ENCODE assay signal across 8 cellular contexts in genomic region chr17:47315451-47316266, GRCh38. TPM values are rescaled to one million over a fixed set of nuclear protein-coding genes. Genes with fewer than 3 reads are reported as not detected.
A peak's percentile ranks its signal among the peaks of the same experiment; 100 is the strongest.
DNase-seq lines count a peak whose midpoint lies in the region; ATAC-seq and TF ChIP-seq lines count a peak whose summit lies in the region.

No MANE protein-coding gene starts in this region.

- 0 out of 4 replicates have a peak, but pooled peaks cover 0 to under 1% of the 10 kb centered on the region in 2 experiments for H3K9me3 ChIP-seq in HCT116 (ENCODE audit: control insufficient read depth in 1 of 2, insufficient read depth in 1 of 2, low read depth in 1 of 2, low read length in 2 of 2)
- H3K9me3 ChIP-seq in neuronal stem cell (replicated peaks in 1 of 2; ENCODE audit: control insufficient read depth in 2 of 2, insufficient read depth in 1 of 2, low read depth in 1 of 2, low read length in 2 of 2), result no peaks in the 10 kb centered on the region

- no peak overlapping the region for H3K23ac ChIP-seq in neuronal stem cell (ENCODE audit: low read depth, low read length, poor library complexity)

- H4K8ac ChIP-seq in neuronal stem cell (ENCODE audit: low read depth, low read length), result no peak overlapping the region

- H3K14ac ChIP-seq in neuronal stem cell (ENCODE audit: low read length), result no peak overlapping the region

- H2BK120ac ChIP-seq in neuronal stem cell (ENCODE audit: low read depth, low read length), result no peak overlapping the region

- H3K18ac ChIP-seq in neuronal stem cell (ENCODE audit: low read length), result no peak overlapping the region

- H4K91ac ChIP-seq in neuronal stem cell (ENCODE audit: low read depth, low read length, poor library complexity), result no peak overlapping the region

- no peaks in the 10 kb centered on the region for H3K79me2 ChIP-seq in HCT116 (ENCODE audit: insufficient read depth, low read length)

- POLR2A ChIA-PET in HCT116 (lab: Charles Lee), result interaction anchor here (1.4 kb wide), 1 partner anchor 9 kb away, joined by 3 read pairs; no protein-coding TSS in a partner anchor
- POLR2A ChIA-PET in activated CD4-positive, alpha-beta T cell treated with anti-CD3 and anti-CD28 coated beads, Interleukin-2, amount 10 ng/mL, durations not matched to agents 7 days and 5 days (lab: Charles Lee), result no interaction called here

- H2AK5ac ChIP-seq in neuronal stem cell (ENCODE audit: low read depth, low read length), result no peak overlapping the region

- RAD21 ChIA-PET in HCT116 (lab: Charles Lee; ENCODE audit: low non-redundant PET in 1 of 2, low total read pairs in 2 of 2, uncharacterized antibody in 2 of 2, unreplicated experiment in 2 of 2), result interaction anchor here in 1 of 2 experiments (0.6 kb wide), 1 partner anchor 85 kb away, joined by 3 read pairs; no protein-coding TSS in a partner anchor

- H3K4me1 Mint-ChIP-seq in activated CD4-positive, alpha-beta T cell treated with anti-CD3 and anti-CD28 coated beads, Interleukin-2, amount 10 ng/mL, durations not matched to agents 7 days and 5 days, result peaks cover 2% of the 10 kb centered on the region

- ATAC-seq in HCT116 (peak; percentile 97), foreskin keratinocyte (peak; percentile 62), HG03521 (IDR thresholded peaks at IDR 0.05; ENCODE audit: unreplicated experiment) (no peak), GM19035 (IDR thresholded peaks at IDR 0.05; ENCODE audit: unreplicated experiment) (no peak)

- no peak overlapping the region for H3K4ac ChIP-seq in neuronal stem cell (ENCODE audit: low read length)

- H3K4me1 ChIP-seq in HCT116 (ENCODE audit: control insufficient read depth in 1 of 2, insufficient read depth in 2 of 2, low read length in 2 of 2), result peaks cover 0 to 4% of the 10 kb centered on the region in 2 experiments; a peak in 1 of 4 replicates
- H3K4me1 ChIP-seq in foreskin keratinocyte, result peaks cover 13% of the 10 kb centered on the region
- H3K4me1 ChIP-seq in neuronal stem cell (ENCODE audit: control insufficient read depth in 2 of 2, insufficient read depth in 1 of 2, low read depth in 1 of 2, low read length in 2 of 2), result peaks cover 2 to 5% of the 10 kb centered on the region in 2 donors

- H3K9ac ChIP-seq in HCT116 (ENCODE audit: low read length), result no peak overlapping the region
- no peak overlapping the region for H3K9ac ChIP-seq in neuronal stem cell (ENCODE audit: low read depth, low read length, poor library complexity)

- H3K27ac ChIP-seq in HCT116 (ENCODE audit: low read depth, low read length), result no peak overlapping the region
- H3K27ac ChIP-seq in foreskin keratinocyte, result no peak overlapping the region
- H3K27ac ChIP-seq in neuronal stem cell (replicated peaks; ENCODE audit: low read length), result no peak overlapping the region

- TF ChIP-seq RAD21 in HCT116 (IDR thresholded peaks at IDR 0.05; ENCODE audit: low read depth), result peak; percentile 98

- TF ChIP-seq POLR2A in HCT116 (IDR thresholded peaks at IDR 0.05; ENCODE audit: borderline replicate concordance, extremely low read depth, insufficient read depth, insufficient read length), result no peak

- H3K9me2 ChIP-seq in HCT116 (ENCODE audit: insufficient read depth), result no peaks in the 10 kb centered on the region

- H3K36me3 ChIP-seq in HCT116 (ENCODE audit: control insufficient read depth in 1 of 2, insufficient read depth in 2 of 2, low read length in 2 of 2), result no peaks in the 10 kb centered on the region
- H3K36me3 ChIP-seq in neuronal stem cell (replicated peaks in 1 of 2; ENCODE audit: control insufficient read depth in 2 of 2, insufficient read depth in 2 of 2, low read length in 2 of 2), result no peaks in the 10 kb centered on the region

- no CpG with 5 or more reads among the region's 7 CpGs for WGBS in neuronal stem cell (ENCODE audit: extremely low coverage in 2 of 2, insufficient read length in 2 of 2, insufficient replicate concordance in 1 of 2), 2 donors

- H3K9me3 Mint-ChIP-seq in activated CD4-positive, alpha-beta T cell treated with anti-CD3 and anti-CD28 coated beads, Interleukin-2, amount 10 ng/mL, durations not matched to agents 7 days and 5 days, result no peaks in the 10 kb centered on the region

- H2BK12ac ChIP-seq in neuronal stem cell (ENCODE audit: low read length), result no peak overlapping the region

- peak; percentile 81 to 98 (median 96) for TF ChIP-seq CTCF in HCT116 (IDR thresholded peaks at IDR 0.05 in 2 of 3, conservative IDR thresholded peaks at IDR 0.05 in 1 of 3; ENCODE audit: borderline replicate concordance in 1 of 3, insufficient read depth in 1 of 3, low read depth in 2 of 3, low read length in 2 of 3)
- TF ChIP-seq CTCF in foreskin keratinocyte (conservative IDR thresholded peaks at IDR 0.05), result peak; percentile 96

- no peaks in the 10 kb centered on the region for H3K79me1 ChIP-seq in neuronal stem cell (ENCODE audit: low read depth, low read length)

- no peak overlapping the region for H2BK5ac ChIP-seq in neuronal stem cell (ENCODE audit: low read length)

- no TSS peak for BruUV-seq in HCT116 (replicated peaks; lab: Mats Ljungman, UMichigan)

- H3K4me2 ChIP-seq in HCT116 (ENCODE audit: low read length) (peak overlapping the region; percentile 5; the same call in 1 of the 2 replicates), neuronal stem cell (ENCODE audit: insufficient read depth, low read length, poor library complexity, severe bottlenecking) (no peak overlapping the region)

- H2AFZ ChIP-seq in HCT116 (ENCODE audit: low read depth, low read length, poor library complexity, severe bottlenecking) (peak overlapping the region; percentile 21), neuronal stem cell (ENCODE audit: low read length) (no peak overlapping the region)

- intact Hi-C loops in HCT116 (cut with micrococcal nuclease), result loop anchor here (1.0 to 10.0 kb wide), 5 partner anchors 86 to 374 kb away; no protein-coding TSS in a partner anchor

- no peak overlapping the region for H3K4me3 Mint-ChIP-seq in activated CD4-positive, alpha-beta T cell treated with anti-CD3 and anti-CD28 coated beads, Interleukin-2, amount 10 ng/mL, durations not matched to agents 7 days and 5 days

- no peak overlapping the region for H3K27ac Mint-ChIP-seq in activated CD4-positive, alpha-beta T cell treated with anti-CD3 and anti-CD28 coated beads, Interleukin-2, amount 10 ng/mL, durations not matched to agents 7 days and 5 days

- DNase-seq in COR-L47 (lab: John Stamatoyannopoulos, UW) (peak; percentile 71), HCT116 (ENCODE audit: low read depth, low spot score) (peak; percentile 74), NCI-H226 (peak; percentile 63), foreskin keratinocyte (peak; percentile 68 to 85), neuronal stem cell (ENCODE audit: low spot score) (peak; percentile 24)
- DNase-seq in activated CD4-positive, alpha-beta T cell treated with anti-CD3 and anti-CD28 coated beads, Interleukin-2, amount 10 ng/mL, durations not matched to agents 7 days and 5 days, result peak; percentile 36

- H3K27me3 ChIP-seq in HCT116 (ENCODE audit: insufficient read depth, low read length), result no peaks in the 10 kb centered on the region
- no peaks in the 10 kb centered on the region for H3K27me3 ChIP-seq in foreskin keratinocyte
- no peaks in the 10 kb centered on the region for H3K27me3 ChIP-seq in neuronal stem cell (ENCODE audit: control insufficient read depth in 3 of 3, insufficient read depth in 3 of 3, low read depth in 1 of 3, low read length in 3 of 3)

- H4K20me1 ChIP-seq in HCT116 (ENCODE audit: insufficient read depth), result no peaks in the 10 kb centered on the region

- CTCF ChIA-PET in HCT116 (lab: Charles Lee), result interaction anchor here (0.7 to 2.0 kb wide), 16 partner anchors 10 to 375 kb away, joined by 3 to 19 read pairs (median 4); partner anchors contain the start of gene CDC27
- CTCF ChIA-PET in activated CD4-positive, alpha-beta T cell treated with anti-CD3 and anti-CD28 coated beads, Interleukin-2, amount 10 ng/mL, durations not matched to agents 7 days and 5 days (lab: Charles Lee), result interaction anchor here (0.6 to 2.2 kb wide), 8 partner anchors 14 to 123 kb away, joined by 3 to 7 read pairs (median 3); no protein-coding TSS in a partner anchor

- H2BK15ac ChIP-seq in neuronal stem cell (ENCODE audit: low read length), result no peak overlapping the region

- no peaks in the 10 kb centered on the region for H3K36me3 Mint-ChIP-seq in activated CD4-positive, alpha-beta T cell treated with anti-CD3 and anti-CD28 coated beads, Interleukin-2, amount 10 ng/mL, durations not matched to agents 7 days and 5 days (ENCODE audit: low read depth)

- peaks cover 2% of the 10 kb centered on the region for H3K27me3 Mint-ChIP-seq in activated CD4-positive, alpha-beta T cell treated with anti-CD3 and anti-CD28 coated beads, Interleukin-2, amount 10 ng/mL, durations not matched to agents 7 days and 5 days

- no peak overlapping the region for H3K4me3 ChIP-seq in HCT116 (replicated peaks in 1 of 2; ENCODE audit: low read depth in 1 of 2, low read length in 2 of 2)
- H3K4me3 ChIP-seq in neuronal stem cell (ENCODE audit: low read length in 2 of 2), result no peak overlapping the region

TF ChIP-seq in HCT116, 20 proteins besides CTCF, POLR2A, EP300 and RAD21:
- 0 out of 2 replicates have a peak, but pooled peaks have one; percentile 6 for TF ChIP-seq FOSL1 (IDR thresholded peaks at IDR 0.05; ENCODE audit: low read depth)
- TF ChIP-seq EZH2 (IDR thresholded peaks at IDR 0.05), result no peak
- peak; percentile 31; the same call in 1 of the 2 replicates for TF ChIP-seq EGR1 (IDR thresholded peaks at IDR 0.05; ENCODE audit: low read depth)

RNA-seq across cellular contexts. Expression of gene EFCAB13, which starts 8.1 kb away (rescaled TPM):
- total RNA-seq in HCT116 (2021; ENCODE audit: unreplicated experiment) (not detected), foreskin keratinocyte (0.39 and 1.2 TPM in 2 replicates)
- polyA plus RNA-seq in HCT116 (2012), result 0.10 and 0.17 TPM in 2 replicates
- total RNA-seq in activated CD4-positive, alpha-beta T cell treated with anti-CD3 and anti-CD28 coated beads, Interleukin-2, amount 10 ng/mL, durations not matched to agents 7 days and 5 days, result 1 to 10 TPM; 3.5 TPM
- polyA plus RNA-seq in foreskin keratinocyte, result 0.21 and 0.45 TPM in 2 replicates
- polyA plus RNA-seq in neuronal stem cell (2013, experiment 1 of 2), result 1.0 TPM
- polyA plus RNA-seq in neuronal stem cell (2013, experiment 2 of 2), result 0.98 TPM

Comparison
In these comparisons a context has a peak if more than half of its experiments do, and no peak if none do; other contexts are left out.
1. DNase-seq: peak in every context shown above with its lines; median percentile 76 in foreskin keratinocyte; 74 in HCT116; 71 in COR-L47; 63 in NCI-H226; 36 in activated CD4-positive, alpha-beta T cell treated with anti-CD3 and anti-CD28 coated beads, Interleukin-2, amount 10 ng/mL, durations not matched to agents 7 days and 5 days; 24 in neuronal stem cell.
2. ATAC-seq: peak in HCT116 (single experiment) and foreskin keratinocyte (single experiment); none in HG03521 (single experiment) and GM19035 (single experiment).